ENCODE assay signal across 14 cellular contexts in genomic region chr12:120000556-120000955, GRCh38. TPM values are rescaled to one million over a fixed set of nuclear protein-coding genes. Genes with fewer than 3 reads are reported as not detected.
DNase-seq lines count a peak whose midpoint lies in the region; ATAC-seq, FAIRE-seq and TF ChIP-seq lines count a peak whose summit lies in the region.
"Had no signal": no experiment of that assay in that cellular context is flagged by ENCODE, and none has a peak within 500 bp of the region (broad histone marks: within the 10 kb centered on the region; RNA-seq: fewer than 3 reads in every experiment).

No MANE protein-coding gene starts in this region.

- no TSS peak for BruUV-seq in HepG2 (replicated peaks; lab: Mats Ljungman, UMichigan)

- 37% methylated on average over 3 of the region's 3 CpGs for WGBS in HepG2 (ENCODE audit: low lambda C conversion rate)

- H3K9ac ChIP-seq in HepG2 (ENCODE audit: insufficient read depth, low read depth, low read length): no peak overlapping the region
- H3K9ac ChIP-seq: BLaER1 had no signal

- H3K27me3 Mint-ChIP-seq in activated T-cell treated with anti-CD3 and anti-CD28 coated beads, Interleukin-2, amount 50 U/mL, for 24 hours: no peaks in the 10 kb centered on the region
- H3K27me3 Mint-ChIP-seq in stimulated activated naive CD8-positive, alpha-beta T cell treated with anti-CD3 and anti-CD28 coated beads, Interleukin-15, Interleukin-2, amounts not matched to agents 100 ng/mL and 50 ng/mL, for 24 hours: no peaks in the 10 kb centered on the region
- H3K27me3 Mint-ChIP-seq in stimulated activated naive CD8-positive, alpha-beta T cell treated with anti-CD3 and anti-CD28 coated beads, Interleukin-15, amount 100 ng/mL, for 72 hours: no peaks in the 10 kb centered on the region

- no peak overlapping the region for H3K4me3 Mint-ChIP-seq in activated T-cell treated with anti-CD3 and anti-CD28 coated beads, Interleukin-2, amount 50 U/mL, for 24 hours
- no peak overlapping the region for H3K4me3 Mint-ChIP-seq in stimulated activated naive CD8-positive, alpha-beta T cell treated with anti-CD3 and anti-CD28 coated beads, Interleukin-15, Interleukin-2, amounts not matched to agents 100 ng/mL and 50 ng/mL, for 24 hours
- H3K4me3 Mint-ChIP-seq in stimulated activated naive CD8-positive, alpha-beta T cell treated with anti-CD3 and anti-CD28 coated beads, Interleukin-15, amount 100 ng/mL, for 72 hours: no peak overlapping the region
- H3K4me3 Mint-ChIP-seq: H9 had no signal

- peak overlapping the region; percentile 12 for H3K27ac Mint-ChIP-seq in activated T-cell treated with anti-CD3 and anti-CD28 coated beads, Interleukin-2, amount 50 U/mL, for 24 hours
- H3K27ac Mint-ChIP-seq in stimulated activated naive CD8-positive, alpha-beta T cell treated with anti-CD3 and anti-CD28 coated beads, Interleukin-15, Interleukin-2, amounts not matched to agents 100 ng/mL and 50 ng/mL, for 24 hours: peak overlapping the region; percentile 16
- no peak overlapping the region for H3K27ac Mint-ChIP-seq in stimulated activated naive CD8-positive, alpha-beta T cell treated with anti-CD3 and anti-CD28 coated beads, Interleukin-15, amount 100 ng/mL, for 72 hours
- H3K27ac Mint-ChIP-seq: H9 had no signal

- no peak for TF ChIP-seq RAD21 in HepG2 (CRISPR knock-in tag; IDR thresholded peaks at IDR 0.05)

- no peak overlapping the region for H2AFZ ChIP-seq in HepG2 (ENCODE audit: low read length)

- no peak for TF ChIP-seq CTCF in HepG2 (CRISPR knock-in tag; IDR thresholded peaks at IDR 0.05)

- CTCF ChIA-PET in HepG2 (lab: Yijun Ruan, JAX; ENCODE audit: low intra/inter-chr PET ratio, low total read pairs): no interaction called here

- DNase-seq in activated T-cell treated with anti-CD3 and anti-CD28 coated beads, Interleukin-2, amount 50 U/mL, for 24 hours: no peak
- no peak for DNase-seq in activated T-cell treated with anti-CD3 and anti-CD28 coated beads, Interleukin-2, amount 50 U/mL, for 1 hour
- no peak for DNase-seq in stimulated activated naive CD8-positive, alpha-beta T cell treated with anti-CD3 and anti-CD28 coated beads, Interleukin-15, amount 100 ng/mL, for 72 hours
- DNase-seq in HepG2 (ENCODE audit: low spot score) (peak; percentile 59), MG63 (no peak)
- DNase-seq: 8988T, AML-193, DMS53, GF-D8, GOT3, H9 had no signal

- H3K9me3 ChIP-seq in HepG2 (ENCODE audit: low read length): no peaks in the 10 kb centered on the region
- H3K9me3 ChIP-seq in MG63: no peaks in the 10 kb centered on the region
- H3K9me3 ChIP-seq: BLaER1 had no signal

- H3K36me3 Mint-ChIP-seq in activated T-cell treated with anti-CD3 and anti-CD28 coated beads, Interleukin-2, amount 50 U/mL, for 24 hours (ENCODE audit: low read depth): peaks cover 98% of the 10 kb centered on the region
- H3K36me3 Mint-ChIP-seq in stimulated activated naive CD8-positive, alpha-beta T cell treated with anti-CD3 and anti-CD28 coated beads, Interleukin-15, Interleukin-2, amounts not matched to agents 100 ng/mL and 50 ng/mL, for 24 hours (ENCODE audit: low read depth): peaks cover 89% of the 10 kb centered on the region

- ATAC-seq in stimulated activated naive CD8-positive, alpha-beta T cell treated with anti-CD3 and anti-CD28 coated beads, Interleukin-15, amount 100 ng/mL, for 72 hours: no peak
- ATAC-seq in HepG2 (peak; percentile 34; the same call in 2 of the 3 replicates), HG03025 (IDR thresholded peaks at IDR 0.05; ENCODE audit: low FRiP score, unreplicated experiment) (no peak)

- no peaks in the 10 kb centered on the region for H4K20me1 ChIP-seq in HepG2 (ENCODE audit: insufficient read depth, low read length)
- H4K20me1 ChIP-seq: BLaER1 had no signal

- no peaks in the 10 kb centered on the region for H3K79me2 ChIP-seq in HepG2 (ENCODE audit: insufficient read depth, low read length)

- no peak overlapping the region for H3K4me3 ChIP-seq in HepG2 (replicated peaks in 1 of 3; ENCODE audit: insufficient read depth in 1 of 3, low read depth in 2 of 3, low read length in 3 of 3)
- H3K4me3 ChIP-seq in MG63: no peak overlapping the region
- H3K4me3 ChIP-seq: BLaER1 had no signal

- no peak for FAIRE-seq in HepG2 (lab: Jason Lieb, UNC)

- TF ChIP-seq EP300 in HepG2 (IDR thresholded peaks at IDR 0.05; ENCODE audit: low read depth in 2 of 2, low read length in 2 of 2): no peak
- no peak for TF ChIP-seq EP300 in HepG2 (CRISPR knock-in tag; IDR thresholded peaks at IDR 0.05; ENCODE audit: borderline replicate concordance)

- POLR2A ChIA-PET in HepG2 (lab: Yijun Ruan, JAX): interaction anchor here (1.2 kb wide), 1 partner anchor 13 kb away, joined by 4 read pairs; no protein-coding TSS in a partner anchor

- no peak overlapping the region for H3K4me2 ChIP-seq in HepG2 (ENCODE audit: low read depth, low read length)
- H3K4me2 ChIP-seq: BLaER1 had no signal

- peaks cover 44% of the 10 kb centered on the region for H3K4me1 ChIP-seq in HepG2 (ENCODE audit: insufficient read depth, low read length)
- H3K4me1 ChIP-seq: BLaER1 had no signal

- peak overlapping the region; percentile 69 for H3K27ac ChIP-seq in HepG2 (ENCODE audit: extremely low read length, insufficient read depth, low read length)
- H3K27ac ChIP-seq: BLaER1 had no signal

- intact Hi-C loops in HepG2 (cut with micrococcal nuclease; ENCODE audit: unreplicated experiment): no loop called here

- H3K36me3 ChIP-seq in HepG2 (replicated peaks in 1 of 2; ENCODE audit: control insufficient read depth in 1 of 2, insufficient read depth in 2 of 2, low read length in 2 of 2) (no peaks in the 10 kb centered on the region), MG63 (no peaks in the 10 kb centered on the region)
- H3K36me3 ChIP-seq: BLaER1 had no signal

- H3K9me3 Mint-ChIP-seq in activated T-cell treated with anti-CD3 and anti-CD28 coated beads, Interleukin-2, amount 50 U/mL, for 24 hours: no peaks in the 10 kb centered on the region
- H3K9me3 Mint-ChIP-seq in stimulated activated naive CD8-positive, alpha-beta T cell treated with anti-CD3 and anti-CD28 coated beads, Interleukin-15, Interleukin-2, amounts not matched to agents 100 ng/mL and 50 ng/mL, for 24 hours: no peaks in the 10 kb centered on the region
- H3K9me3 Mint-ChIP-seq in stimulated activated naive CD8-positive, alpha-beta T cell treated with anti-CD3 and anti-CD28 coated beads, Interleukin-15, amount 100 ng/mL, for 72 hours: no peaks in the 10 kb centered on the region
- H3K9me3 Mint-ChIP-seq: H9 had no signal

- in situ Hi-C loops in HepG2 (cut with HindIII; ENCODE audit: extremely low pct_ligation_motif_present, low pct_unique_long_range_greater_than_20kb): no loop called here

- H3K27me3 ChIP-seq in HepG2 (ENCODE audit: control insufficient read depth in 1 of 2, insufficient read depth in 2 of 2, low read length in 2 of 2) (no peaks in the 10 kb centered on the region), MG63 (peaks cover 53% of the 10 kb centered on the region)
- H3K27me3 ChIP-seq: BLaER1 had no signal

- TF ChIP-seq POLR2A in HepG2 (IDR thresholded peaks at IDR 0.05; ENCODE audit: insufficient read depth in 1 of 2, low read depth in 2 of 2, low read length in 2 of 2): no peak

- H3K4me1 Mint-ChIP-seq in activated T-cell treated with anti-CD3 and anti-CD28 coated beads, Interleukin-2, amount 50 U/mL, for 24 hours (ENCODE audit: low read depth): peaks cover 81% of the 10 kb centered on the region
- H3K4me1 Mint-ChIP-seq in stimulated activated naive CD8-positive, alpha-beta T cell treated with anti-CD3 and anti-CD28 coated beads, Interleukin-15, Interleukin-2, amounts not matched to agents 100 ng/mL and 50 ng/mL, for 24 hours (ENCODE audit: low read depth): peaks cover 79% of the 10 kb centered on the region
- peaks cover 53% of the 10 kb centered on the region for H3K4me1 Mint-ChIP-seq in stimulated activated naive CD8-positive, alpha-beta T cell treated with anti-CD3 and anti-CD28 coated beads, Interleukin-15, amount 100 ng/mL, for 72 hours

TF ChIP-seq in HepG2, 621 proteins besides CTCF, POLR2A, EP300 and RAD21 (continues in another document):
- 0 out of 2 replicates have a peak, but pooled peaks have one; percentile 39 for TF ChIP-seq RCOR2 (CRISPR knock-in tag; IDR thresholded peaks at IDR 0.05)
- TF ChIP-seq, protein P1, sequence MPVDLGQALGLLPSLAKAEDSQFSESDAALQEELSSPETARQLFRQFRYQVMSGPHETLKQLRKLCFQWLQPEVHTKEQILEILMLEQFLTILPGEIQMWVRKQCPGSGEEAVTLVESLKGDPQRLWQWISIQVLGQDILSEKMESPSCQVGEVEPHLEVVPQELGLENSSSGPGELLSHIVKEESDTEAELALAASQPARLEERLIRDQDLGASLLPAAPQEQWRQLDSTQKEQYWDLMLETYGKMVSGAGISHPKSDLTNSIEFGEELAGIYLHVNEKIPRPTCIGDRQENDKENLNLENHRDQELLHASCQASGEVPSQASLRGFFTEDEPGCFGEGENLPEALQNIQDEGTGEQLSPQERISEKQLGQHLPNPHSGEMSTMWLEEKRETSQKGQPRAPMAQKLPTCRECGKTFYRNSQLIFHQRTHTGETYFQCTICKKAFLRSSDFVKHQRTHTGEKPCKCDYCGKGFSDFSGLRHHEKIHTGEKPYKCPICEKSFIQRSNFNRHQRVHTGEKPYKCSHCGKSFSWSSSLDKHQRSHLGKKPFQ (CRISPR knock-in tag; IDR thresholded peaks at IDR 0.05; ENCODE audit: insufficient replicate concordance): no peak

RNA-seq across cellular contexts. Expression of gene BICDL1, which starts 11.5 kb away (rescaled TPM):
- 7.8 and 9.7 TPM in 2 replicates for total RNA-seq in HepG2 (2016; rRNA removed; fragmentation: Illumina TruSeq; extraction: Trizol)
- 2.0 and 2.4 TPM in 2 replicates for total RNA-seq in HepG2 (2016; cell fraction: cytosol; rRNA removed; fragmentation: Illumina TruSeq; extraction: Trizol; ENCODE audit: low read depth)
- 5.5 and 8.1 TPM in 2 replicates for total RNA-seq in HepG2 (2016; cell fraction: insoluble cytoplasmic fraction; rRNA removed; fragmentation: Illumina TruSeq; extraction: Trizol)
- 4.5 and 5.8 TPM in 2 replicates for total RNA-seq in HepG2 (2016; cell fraction: membrane; rRNA removed; fragmentation: Illumina TruSeq; extraction: Trizol)
- 11.3 TPM in 2 replicates for total RNA-seq in HepG2 (2016; cell fraction: nucleus; rRNA removed; fragmentation: Illumina TruSeq; extraction: Trizol)
- polyA plus RNA-seq in HepG2 (2011; rRNA removed): 3.6 and 5.4 TPM in 2 replicates
- polyA plus RNA-seq in HepG2 (2011; cell fraction: cytosol; rRNA removed): 2.9 and 4.3 TPM in 2 replicates
- polyA plus RNA-seq in HepG2 (2011; cell fraction: nucleus; rRNA removed): 11.5 and 12.3 TPM in 2 replicates
- polyA plus RNA-seq in HepG2 (2012): 0.90 and 2.5 TPM in 2 replicates
- polyA plus RNA-seq in HepG2 (2016; cell fraction: cytosol; fragmentation: Illumina TruSeq; extraction: Trizol; ENCODE audit: low read depth): 1.7 and 1.9 TPM in 2 replicates
- polyA plus RNA-seq in HepG2 (2016; cell fraction: insoluble cytoplasmic fraction; fragmentation: Illumina TruSeq; extraction: Trizol; ENCODE audit: low read depth): 7.0 and 7.5 TPM in 2 replicates
- polyA plus RNA-seq in HepG2 (2016; cell fraction: membrane; fragmentation: Illumina TruSeq; extraction: Trizol; ENCODE audit: low read depth): 4.2 and 5.0 TPM in 2 replicates
- polyA plus RNA-seq in HepG2 (2016; cell fraction: nucleus; fragmentation: Illumina TruSeq; extraction: Trizol; ENCODE audit: insufficient read depth, low read depth): 16.4 and 16.8 TPM in 2 replicates
- polyA minus RNA-seq in HepG2 (2011; rRNA and poly(A)+ RNA removed; ENCODE audit: low replicate concordance): 3.1 and 11.3 TPM in 2 replicates
- polyA minus RNA-seq in HepG2 (2011; cell fraction: cytosol; rRNA and poly(A)+ RNA removed): 2.3 and 2.5 TPM in 2 replicates
- polyA minus RNA-seq in HepG2 (2011; cell fraction: nucleus; rRNA and poly(A)+ RNA removed): 3.5 and 3.7 TPM in 2 replicates
- total RNA-seq in MG63 (2014; rRNA removed; shearing (Covaris generic); ENCODE audit: low replicate concordance): not detected in 2 replicates

Comparison
In these comparisons a context has a peak if more than half of its experiments do, and no peak if none do; other contexts are left out.
1. H3K27ac Mint-ChIP-seq: peak in activated T-cell treated with anti-CD3 and anti-CD28 coated beads, Interleukin-2, amount 50 U/mL, for 24 hours (single experiment) and stimulated activated naive CD8-positive, alpha-beta T cell treated with anti-CD3 and anti-CD28 coated beads, Interleukin-15, Interleukin-2, amounts not matched to agents 100 ng/mL and 50 ng/mL, for 24 hours (single experiment); none in stimulated activated naive CD8-positive, alpha-beta T cell treated with anti-CD3 and anti-CD28 coated beads, Interleukin-15, amount 100 ng/mL, for 72 hours (0 of 2).